In genomic region chr1:181730606-181731005, GRCh38 we compare ENCODE assay signal across 6 cellular contexts.
"Had no signal": no experiment of that assay in that cellular context is flagged by ENCODE, and none has a peak within 500 bp of the region (broad histone marks: within the 10 kb centered on the region; RNA-seq: fewer than 3 reads in every experiment).

No MANE protein-coding gene starts in this region.

- H3K4me1 Mint-ChIP-seq: IgD-negative memory B cell had no signal

- H3K27ac ChIP-seq: HL-60 had no signal

- H3K9me3 Mint-ChIP-seq: IgD-negative memory B cell had no signal

- H3K4me3 ChIP-seq: K562 had no signal

- H3K36me3 Mint-ChIP-seq: IgD-negative memory B cell had no signal

- ATAC-seq: HepG2, K562 had no signal

- DNase-seq: IMR-90, KBM-7 had no signal

- H3K27ac Mint-ChIP-seq: IgD-negative memory B cell had no signal
